10 cellular contexts compared by ENCODE assay signal in the genomic region with DNA sequence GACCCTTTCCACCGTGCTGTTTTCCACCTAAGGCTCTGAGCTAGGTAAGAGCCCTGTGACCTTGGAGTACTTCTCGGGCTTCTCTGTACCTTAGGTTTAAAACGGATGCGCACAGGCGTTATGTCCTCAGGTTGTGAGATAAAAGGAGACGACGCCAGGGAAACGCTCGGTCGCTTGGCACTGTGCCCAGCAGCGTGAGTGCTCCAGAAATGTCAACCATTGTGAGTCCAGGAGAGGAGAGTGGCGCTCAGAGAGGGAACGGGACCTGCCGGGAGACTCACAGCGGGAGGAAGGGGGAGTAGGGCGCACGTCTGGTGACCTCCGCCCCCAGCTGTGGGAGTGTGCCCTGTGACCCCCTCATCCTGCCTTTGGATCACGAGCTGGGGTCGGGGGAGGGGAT. TPM values are rescaled to one million over a fixed set of nuclear protein-coding genes. Genes with fewer than 3 reads are reported as not detected.
DNase-seq lines count a peak whose midpoint lies in the region; ATAC-seq and TF ChIP-seq lines count a peak whose summit lies in the region.
"Had no signal": no experiment of that assay in that cellular context is flagged by ENCODE, and none has a peak within 500 bp of the region (broad histone marks: within the 10 kb centered on the region; RNA-seq: fewer than 3 reads in every experiment).

No MANE protein-coding gene starts in this region.

- H3K4me2 ChIP-seq in neural progenitor cell: peak overlapping the region; percentile 88

- WGBS in endodermal cell (ENCODE audit: insufficient coverage in 1 of 2, insufficient read length in 1 of 2), 2 experiments: 86 to 89% methylated on average over 15 to 20 of the region's 20 CpGs

- peaks cover 22% of the 10 kb centered on the region for H3K9me3 ChIP-seq in endodermal cell (ENCODE audit: control insufficient read depth, low read length)
- H3K9me3 ChIP-seq in neural progenitor cell (ENCODE audit: low read depth): no peaks in the 10 kb centered on the region

- H3K27me3 Mint-ChIP-seq in endodermal cell (ENCODE audit: insufficient read depth) (peaks cover 18% of the 10 kb centered on the region), neural progenitor cell (ENCODE audit: insufficient read depth, low read depth) (peaks cover 30% of the 10 kb centered on the region)

- peaks cover 26% of the 10 kb centered on the region for H3F3A ChIP-seq in neural progenitor cell (ENCODE audit: low read depth)

- no peaks in the 10 kb centered on the region for H4K20me1 ChIP-seq in neural progenitor cell (ENCODE audit: low read depth)

- no peak for TF ChIP-seq CTCF in endodermal cell (conservative IDR thresholded peaks at IDR 0.05)
- TF ChIP-seq CTCF in neural progenitor cell (IDR thresholded peaks at IDR 0.05): no peak

- DNase-seq in G401 (ENCODE audit: low spot score) (peak; percentile 78), NCI-H2227 treated with DMSO at 0.1 percent for 48 hours (lab: John Stamatoyannopoulos, UW) (peak; percentile 28), endodermal cell (no peak), neural progenitor cell (ENCODE audit: low spot score) (no peak)
- DNase-seq in stimulated activated CD4-positive, alpha-beta T cell treated with anti-CD3 and anti-CD28 coated beads, Interleukin-4, amount 100 ng/mL, for 24 hours: no peak
- no peak for DNase-seq in activated CD8-positive, alpha-beta memory T cell treated with anti-CD3 and anti-CD28 coated beads for 24 hours
- DNase-seq: cortex of kidney had no signal

- no peak overlapping the region for H3K9ac ChIP-seq in endodermal cell (ENCODE audit: extremely low read depth, low read length, poor library complexity, severe bottlenecking)
- H3K9ac ChIP-seq in neural progenitor cell: no peak overlapping the region

- peak overlapping the region; percentile 47 for H2AFZ ChIP-seq in neural progenitor cell (replicated peaks)

- H3K27ac Mint-ChIP-seq in endodermal cell: no peak overlapping the region
- peak overlapping the region; percentile 83 for H3K27ac Mint-ChIP-seq in neural progenitor cell

- H3K36me3 ChIP-seq in endodermal cell (ENCODE audit: control insufficient read depth, insufficient read depth, low read length) (no peaks in the 10 kb centered on the region), neural progenitor cell (no peaks in the 10 kb centered on the region)

- in situ Hi-C loops in G401 (cut with HindIII; ENCODE audit: low sequenced_read_pairs): no loop called here

- H3K27me3 ChIP-seq in endodermal cell (ENCODE audit: control insufficient read depth, insufficient read depth, low read length, poor library complexity, severe bottlenecking) (no peaks in the 10 kb centered on the region), neural progenitor cell (peaks cover 34% of the 10 kb centered on the region)

- H3K4me1 ChIP-seq in endodermal cell (ENCODE audit: control insufficient read depth, insufficient read depth, low read length): no peaks in the 10 kb centered on the region
- H3K4me1 ChIP-seq in neural progenitor cell: peaks cover 5% of the 10 kb centered on the region

- H3K4me3 ChIP-seq in endodermal cell (ENCODE audit: low read length) (peak overlapping the region; percentile 34), neural progenitor cell (peak overlapping the region; percentile 67)

- H3K9me3 Mint-ChIP-seq in endodermal cell: peaks cover 22% of the 10 kb centered on the region
- H3K9me3 Mint-ChIP-seq in neural progenitor cell: peaks cover 20% of the 10 kb centered on the region

- ATAC-seq in GM18868 (IDR thresholded peaks at IDR 0.05; ENCODE audit: unreplicated experiment): no peak
- no peak for ATAC-seq in HG03025 (IDR thresholded peaks at IDR 0.05; ENCODE audit: low FRiP score, unreplicated experiment)

- H3K27ac ChIP-seq in endodermal cell (ENCODE audit: low read depth, low read length) (no peak overlapping the region), neural progenitor cell (no peak overlapping the region)

- H3K36me3 Mint-ChIP-seq in endodermal cell (ENCODE audit: low read depth) (peaks cover 4% of the 10 kb centered on the region), neural progenitor cell (peaks cover 3% of the 10 kb centered on the region)

- H3K4me1 Mint-ChIP-seq in endodermal cell (peaks cover 9% of the 10 kb centered on the region), neural progenitor cell (peaks cover 19% of the 10 kb centered on the region)

- H3K4me3 Mint-ChIP-seq in endodermal cell (peak overlapping the region; percentile 56), neural progenitor cell (peak overlapping the region; percentile 86)

- H3K79me2 ChIP-seq in neural progenitor cell (ENCODE audit: low read depth): no peaks in the 10 kb centered on the region

RNA-seq across cellular contexts. Expression of gene SCRT2, which starts 33.8 kb away (rescaled TPM):
- not detected in 2 replicates for total RNA-seq in G401 (2014; rRNA removed; shearing (Covaris generic))
- total RNA-seq in endodermal cell (not detected), neural progenitor cell (ENCODE audit: low replicate concordance) (not detected in 2 replicates)
- 10.8 TPM for polyA plus RNA-seq in endodermal cell (2013, experiment 1 of 2)
- 9.9 TPM for polyA plus RNA-seq in endodermal cell (2013, experiment 2 of 2)
- total RNA-seq: T-helper 2 cell treated with Interferon-gamma antibody and Interleukin-4, amounts not matched to agents 100 ng/mL and 5 ng/mL, for 36 hours had no signal

RNA-seq across cellular contexts. Expression of gene SRXN1, which starts 56.4 kb away (rescaled TPM):
- 65.4 and 70.6 TPM in 2 replicates for total RNA-seq in G401 (2014; rRNA removed; shearing (Covaris generic))
- total RNA-seq in endodermal cell (10 to 100 TPM in 1 of 2 donors, 1 to 10 TPM in 1; 9.7 to 19.3 TPM), neural progenitor cell (ENCODE audit: low replicate concordance) (6.8 and 12.8 TPM in 2 replicates)
- 15.8 TPM for polyA plus RNA-seq in endodermal cell (2013, experiment 1 of 2)
- 13.7 TPM for polyA plus RNA-seq in endodermal cell (2013, experiment 2 of 2)

RNA-seq across cellular contexts. Expression of gene SLC52A3, which starts 58.9 kb away (rescaled TPM):
- 0.06 TPM in 1 of 2 replicates, not detected in the other for total RNA-seq in G401 (2014; rRNA removed; shearing (Covaris generic))
- 1 to 10 TPM; 3.1 to 5.7 TPM for total RNA-seq in endodermal cell
- 2.1 TPM for polyA plus RNA-seq in endodermal cell (2013, experiment 1 of 2)
- 0.95 TPM for polyA plus RNA-seq in endodermal cell (2013, experiment 2 of 2)
- total RNA-seq in neural progenitor cell (ENCODE audit: low replicate concordance): 0.56 TPM in 1 of 2 replicates, not detected in the other
- total RNA-seq: T-helper 2 cell treated with Interferon-gamma antibody and Interleukin-4, amounts not matched to agents 100 ng/mL and 5 ng/mL, for 36 hours had no signal

Comparison
In these comparisons a context has a peak if more than half of its experiments do, and no peak if none do; other contexts are left out.
1. DNase-seq: peak in G401 (single experiment) and NCI-H2227 treated with DMSO at 0.1 percent for 48 hours (single experiment); none in endodermal cell (single experiment), neural progenitor cell (single experiment), stimulated activated CD4-positive, alpha-beta T cell treated with anti-CD3 and anti-CD28 coated beads, Interleukin-4, amount 100 ng/mL, for 24 hours (single experiment) and activated CD8-positive, alpha-beta memory T cell treated with anti-CD3 and anti-CD28 coated beads for 24 hours (single experiment).